ENCODE assay signal across 8 cellular contexts in the genomic region with DNA sequence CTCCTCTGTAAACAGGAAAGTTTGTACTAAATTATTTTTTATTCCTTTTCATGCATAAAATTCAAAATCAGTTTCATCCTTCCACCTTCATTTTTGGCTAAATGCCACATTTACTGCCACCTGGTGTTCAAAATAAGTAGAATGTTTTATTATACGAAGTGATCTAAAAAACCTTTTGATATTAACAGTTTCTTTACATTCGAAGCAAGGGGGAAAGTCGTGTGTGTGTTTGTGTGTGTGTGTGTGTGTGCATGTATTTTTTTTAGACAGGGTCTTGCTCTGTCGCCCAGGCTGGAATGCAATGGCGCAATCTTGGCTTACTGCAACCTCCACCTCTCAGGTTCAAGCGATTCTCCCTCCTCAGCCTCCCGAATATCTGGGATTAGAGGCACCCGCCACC. TPM values are rescaled to one million over a fixed set of nuclear protein-coding genes. Genes with fewer than 3 reads are reported as not detected.
DNase-seq lines count a peak whose midpoint lies in the region; ATAC-seq and TF ChIP-seq lines count a peak whose summit lies in the region.

No MANE protein-coding gene starts in this region.

- no peaks in the 10 kb centered on the region for H3K36me3 ChIP-seq in lower lobe of right lung

- no peak overlapping the region for H3K4me3 Mint-ChIP-seq in effector memory CD8-positive, alpha-beta T cell

- H3K36me3 Mint-ChIP-seq in effector memory CD8-positive, alpha-beta T cell (ENCODE audit: insufficient read depth): no peaks in the 10 kb centered on the region

- no peak overlapping the region for H3K27ac Mint-ChIP-seq in effector memory CD8-positive, alpha-beta T cell

- no peaks in the 10 kb centered on the region for H3K4me1 Mint-ChIP-seq in effector memory CD8-positive, alpha-beta T cell (ENCODE audit: low read depth in 2 of 2)

- H3K27ac ChIP-seq in lower lobe of right lung: no peak overlapping the region

- no peaks in the 10 kb centered on the region for H3K9me3 ChIP-seq in lower lobe of right lung

- no peaks in the 10 kb centered on the region for H3K27me3 ChIP-seq in lower lobe of right lung (ENCODE audit: low read depth)

- no peaks in the 10 kb centered on the region for H3K9me3 Mint-ChIP-seq in effector memory CD8-positive, alpha-beta T cell

- H3K4me1 ChIP-seq in lower lobe of right lung: no peaks in the 10 kb centered on the region

- no peak overlapping the region for H3K4me3 ChIP-seq in HFF-Myc (replicated peaks; ENCODE audit: low read depth, low read length)
- H3K4me3 ChIP-seq in lower lobe of right lung: no peak overlapping the region

- ATAC-seq in lower lobe of right lung (peak in 1 of 2 donors; percentile 33), GM19324 (IDR thresholded peaks at IDR 0.05; ENCODE audit: low FRiP score, unreplicated experiment) (no peak), HG03565 (IDR thresholded peaks at IDR 0.05; ENCODE audit: unreplicated experiment) (no peak)
- no peak for ATAC-seq in effector memory CD8-positive, alpha-beta T cell (replicated peaks)

- peak; percentile 55 for DNase-seq in CD1c-positive myeloid dendritic cell (ENCODE audit: extremely low spot score)
- DNase-seq in HFF-Myc (ENCODE audit: extremely low read depth, low read depth): no peak
- DNase-seq in amniotic epithelial cell (ENCODE audit: low read depth): peak; percentile 16
- no peak for DNase-seq in lower lobe of right lung
- DNase-seq in effector memory CD8-positive, alpha-beta T cell: no peak
- DNase-seq in AG08396 (ENCODE audit: low spot score): no peak

- intact Hi-C loops in lower lobe of right lung (cut with DNase I): no loop called here

- TF ChIP-seq CTCF in HFF-Myc (IDR thresholded peaks at IDR 0.05; ENCODE audit: low read depth, low read length, missing control alignments) (peak; percentile 29), lower lobe of right lung (IDR thresholded peaks at IDR 0.05) (peak; percentile 41)

- no peaks in the 10 kb centered on the region for H3K27me3 Mint-ChIP-seq in effector memory CD8-positive, alpha-beta T cell

RNA-seq across cellular contexts. Expression of gene SCN9A, which starts 9.0 kb away (rescaled TPM):
- total RNA-seq in lower lobe of right lung: 13.6 TPM

Comparison
In these comparisons a context has a peak if more than half of its experiments do, and no peak if none do; other contexts are left out.
1. DNase-seq: peak in CD1c-positive myeloid dendritic cell (single experiment) and amniotic epithelial cell (single experiment); none in HFF-Myc (single experiment), lower lobe of right lung (single experiment), effector memory CD8-positive, alpha-beta T cell (0 of 3) and AG08396 (single experiment).